In the genomic region with DNA sequence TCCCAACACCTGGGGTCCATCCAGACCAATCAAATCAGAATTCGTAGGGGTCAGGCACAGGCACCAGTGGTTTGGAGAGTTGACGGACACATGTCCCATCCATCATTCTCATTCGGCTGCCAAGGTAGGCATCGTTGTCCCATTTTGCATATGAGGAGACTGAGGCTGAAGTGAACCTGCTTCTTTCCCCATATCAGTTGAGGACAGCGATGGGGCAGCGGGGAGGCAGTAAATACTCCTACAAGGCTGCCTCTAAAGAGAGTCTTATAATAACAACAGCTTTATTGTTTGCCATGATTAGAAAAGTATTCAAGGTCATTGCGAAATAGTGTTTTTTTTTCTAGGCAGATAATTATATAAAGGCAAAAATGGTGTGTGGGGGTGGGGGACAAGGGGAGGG, we compare ENCODE assay signal across 1 cellular context.
TF ChIP-seq lines count a peak whose summit lies in the region.

No MANE protein-coding gene starts in this region.

TF ChIP-seq in IMR-90, 13 proteins besides CTCF, POLR2A, EP300 and RAD21:
- TF ChIP-seq BHLHE40 (IDR thresholded peaks at IDR 0.05; ENCODE audit: low read depth, low read length) (no peak), RFX5 (IDR thresholded peaks at IDR 0.05; ENCODE audit: low read depth, low read length) (no peak), CEBPB (IDR thresholded peaks at IDR 0.05; ENCODE audit: low read depth, low read length) (peak; percentile 85), FOS (IDR thresholded peaks at IDR 0.05; ENCODE audit: low read depth, low read length) (no peak), CHD1 (IDR thresholded peaks at IDR 0.05; ENCODE audit: low read depth, low read length) (no peak)
TF ChIP-seq in IMR-90: peak in this region for 1.
